Comparison of ENCODE assay signal across 8 cellular contexts in the genomic region with DNA sequence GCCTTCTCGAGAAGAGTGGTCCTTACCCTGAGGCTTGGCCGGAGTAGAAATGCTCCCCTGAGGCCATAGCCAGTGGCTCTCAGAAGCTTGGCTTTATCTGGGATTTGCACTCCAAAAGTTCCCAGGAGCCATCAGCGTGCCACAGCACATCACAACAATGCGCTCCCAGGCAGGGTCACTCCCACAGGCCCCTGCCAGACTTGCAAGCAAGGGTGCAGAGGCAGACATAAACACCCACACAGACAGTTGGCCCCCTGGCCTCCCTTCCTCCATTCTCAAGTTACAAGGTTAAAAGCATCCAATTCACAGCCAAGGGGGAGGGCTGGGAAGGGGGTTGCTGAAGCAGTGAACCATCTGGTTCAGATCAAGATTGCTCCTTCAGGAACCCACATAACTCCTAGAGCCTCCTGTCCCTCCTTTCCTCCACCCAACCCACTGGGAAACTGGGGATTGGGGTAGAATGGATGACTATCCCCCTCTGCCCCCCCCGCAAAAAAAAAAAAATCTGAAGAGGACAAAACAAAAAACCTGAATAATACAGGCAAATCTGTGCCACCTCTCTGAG. TPM values are rescaled to one million over a fixed set of nuclear protein-coding genes. Genes with fewer than 3 reads are reported as not detected.
DNase-seq lines count a peak whose midpoint lies in the region; ATAC-seq and TF ChIP-seq lines count a peak whose summit lies in the region.

No MANE protein-coding gene starts in this region.

- H3K9me3 ChIP-seq in Caco-2 (no peaks in the 10 kb centered on the region), mucosa of rectum (ENCODE audit: control insufficient read depth in 2 of 2, low read length in 2 of 2) (no peaks in the 10 kb centered on the region)

- peaks cover 45% of the 10 kb centered on the region for H3K4me1 ChIP-seq in Caco-2
- H3K4me1 ChIP-seq in mucosa of rectum (ENCODE audit: control insufficient read depth in 2 of 2, insufficient read depth in 2 of 2, low read length in 2 of 2): peaks cover 18 to 37% of the 10 kb centered on the region in 2 donors

- POLR2A ChIA-PET in Caco-2 (lab: Charles Lee): interaction anchor here (0.9 kb wide), 1 partner anchor 56 kb away, joined by 4 read pairs; no protein-coding TSS in a partner anchor

- TF ChIP-seq CTCF in Caco-2 (IDR thresholded peaks at IDR 0.05; ENCODE audit: insufficient read depth in 1 of 2, low read depth in 1 of 2, low read length in 1 of 2, severe bottlenecking in 1 of 2, unreplicated experiment in 1 of 2) (no peak), astrocyte of the cerebellum (IDR thresholded peaks at IDR 0.05; ENCODE audit: low read depth, low read length, missing control alignments) (no peak)

- BruUV-seq in Caco-2 (replicated peaks; lab: Mats Ljungman, UMichigan): TSS peak; percentile 50

- peaks cover 8% of the 10 kb centered on the region for H3K36me3 Mint-ChIP-seq in Caco-2 (ENCODE audit: insufficient read depth, unreplicated experiment)

- H3K27me3 ChIP-seq in Caco-2 (replicated peaks; ENCODE audit: control insufficient read depth, insufficient read depth, low read length) (no peaks in the 10 kb centered on the region), mucosa of rectum (ENCODE audit: control insufficient read depth in 2 of 2, insufficient read depth in 2 of 2, low read length in 2 of 2) (no peaks in the 10 kb centered on the region)

- intact Hi-C loops in Caco-2 (cut with micrococcal nuclease; ENCODE audit: unreplicated experiment) (no loop called here), sciatic nerve (cut with DNase I) (no loop called here)

- H3K27ac ChIP-seq in mucosa of rectum (ENCODE audit: low read depth in 2 of 2, low read length in 2 of 2): no peak overlapping the region

- no peak for TF ChIP-seq RAD21 in Ishikawa (IDR thresholded peaks at IDR 0.05; ENCODE audit: low read depth)

- H3K4me1 Mint-ChIP-seq in Caco-2 (ENCODE audit: low read depth, unreplicated experiment): peaks cover 36% of the 10 kb centered on the region

- peak overlapping the region; percentile 58 for H3K27ac Mint-ChIP-seq in Caco-2 (ENCODE audit: unreplicated experiment)

- CTCF ChIA-PET in Caco-2 (lab: Charles Lee): interaction anchor here (2.9 kb wide), 1 partner anchor 56 kb away, joined by 12 read pairs; no protein-coding TSS in a partner anchor

- DNase-seq in Caco-2 (peak in 1 of 2 experiments; percentile 58), astrocyte of the cerebellum (ENCODE audit: low read depth) (peak; percentile 63), sciatic nerve (ENCODE audit: low spot score) (no peak), NCI-H1048 (lab: John Stamatoyannopoulos, UW) (no peak), DMS53 treated with DMSO at 0.1 percent for 48 hours (lab: John Stamatoyannopoulos, UW; ENCODE audit: unreplicated experiment) (no peak)
- no peak for DNase-seq in stimulated activated CD4-positive, alpha-beta T cell treated with anti-CD3 and anti-CD28 coated beads, Interleukin-4, amount 100 ng/mL, for 1 hour

- no peak for ATAC-seq in sciatic nerve

- H3K36me3 ChIP-seq in Caco-2 (ENCODE audit: control insufficient read depth, insufficient read depth, low read length): no peaks in the 10 kb centered on the region; the same call in none of the 2 replicates
- H3K36me3 ChIP-seq in mucosa of rectum (ENCODE audit: control insufficient read depth in 2 of 2, insufficient read depth in 2 of 2, low read length in 2 of 2): peaks cover 0 to 3% of the 10 kb centered on the region in 2 donors

- in situ Hi-C loops in astrocyte of the cerebellum (cut with HindIII; ENCODE audit: low sequenced_read_pairs): loop anchor here (5.0 kb wide), 1 partner anchor 95 kb away; no protein-coding TSS in a partner anchor

- no peaks in the 10 kb centered on the region for H3K9me3 Mint-ChIP-seq in Caco-2 (ENCODE audit: unreplicated experiment)

- H3K4me3 ChIP-seq in Caco-2 (ENCODE audit: low read depth, low read length) (peak overlapping the region; percentile 90), astrocyte of the cerebellum (ENCODE audit: low read depth, low read length) (peak overlapping the region; percentile 85), mucosa of rectum (ENCODE audit: low read length in 2 of 2) (peak overlapping the region; percentile 46 to 79)

- no peak for TF ChIP-seq EP300 in Ishikawa (IDR thresholded peaks at IDR 0.05; ENCODE audit: borderline replicate concordance)

- no peaks in the 10 kb centered on the region for H3K27me3 Mint-ChIP-seq in Caco-2 (ENCODE audit: insufficient read depth, unreplicated experiment)

- H3K9ac ChIP-seq in mucosa of rectum (ENCODE audit: low read depth in 1 of 2, low read length in 2 of 2): peak overlapping the region in 1 of 2 donors; percentile 21

- H3K4me3 Mint-ChIP-seq in Caco-2 (ENCODE audit: unreplicated experiment): peak overlapping the region; percentile 92

TF ChIP-seq in Ishikawa, 13 proteins besides CTCF, POLR2A, EP300 and RAD21:
- TF ChIP-seq CREB1 (IDR thresholded peaks at IDR 0.05; ENCODE audit: low read depth): no peak
- peak; percentile 80 for TF ChIP-seq EGR1 (IDR thresholded peaks at IDR 0.05)
- no peak for TF ChIP-seq YY1 (IDR thresholded peaks at IDR 0.05; ENCODE audit: low read depth)
- TF ChIP-seq, protein P1, sequence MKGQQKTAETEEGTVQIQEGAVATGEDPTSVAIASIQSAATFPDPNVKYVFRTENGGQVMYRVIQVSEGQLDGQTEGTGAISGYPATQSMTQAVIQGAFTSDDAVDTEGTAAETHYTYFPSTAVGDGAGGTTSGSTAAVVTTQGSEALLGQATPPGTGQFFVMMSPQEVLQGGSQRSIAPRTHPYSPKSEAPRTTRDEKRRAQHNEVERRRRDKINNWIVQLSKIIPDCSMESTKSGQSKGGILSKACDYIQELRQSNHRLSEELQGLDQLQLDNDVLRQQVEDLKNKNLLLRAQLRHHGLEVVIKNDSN (IDR thresholded peaks at IDR 0.05): no peak
- TF ChIP-seq, protein P2, sequence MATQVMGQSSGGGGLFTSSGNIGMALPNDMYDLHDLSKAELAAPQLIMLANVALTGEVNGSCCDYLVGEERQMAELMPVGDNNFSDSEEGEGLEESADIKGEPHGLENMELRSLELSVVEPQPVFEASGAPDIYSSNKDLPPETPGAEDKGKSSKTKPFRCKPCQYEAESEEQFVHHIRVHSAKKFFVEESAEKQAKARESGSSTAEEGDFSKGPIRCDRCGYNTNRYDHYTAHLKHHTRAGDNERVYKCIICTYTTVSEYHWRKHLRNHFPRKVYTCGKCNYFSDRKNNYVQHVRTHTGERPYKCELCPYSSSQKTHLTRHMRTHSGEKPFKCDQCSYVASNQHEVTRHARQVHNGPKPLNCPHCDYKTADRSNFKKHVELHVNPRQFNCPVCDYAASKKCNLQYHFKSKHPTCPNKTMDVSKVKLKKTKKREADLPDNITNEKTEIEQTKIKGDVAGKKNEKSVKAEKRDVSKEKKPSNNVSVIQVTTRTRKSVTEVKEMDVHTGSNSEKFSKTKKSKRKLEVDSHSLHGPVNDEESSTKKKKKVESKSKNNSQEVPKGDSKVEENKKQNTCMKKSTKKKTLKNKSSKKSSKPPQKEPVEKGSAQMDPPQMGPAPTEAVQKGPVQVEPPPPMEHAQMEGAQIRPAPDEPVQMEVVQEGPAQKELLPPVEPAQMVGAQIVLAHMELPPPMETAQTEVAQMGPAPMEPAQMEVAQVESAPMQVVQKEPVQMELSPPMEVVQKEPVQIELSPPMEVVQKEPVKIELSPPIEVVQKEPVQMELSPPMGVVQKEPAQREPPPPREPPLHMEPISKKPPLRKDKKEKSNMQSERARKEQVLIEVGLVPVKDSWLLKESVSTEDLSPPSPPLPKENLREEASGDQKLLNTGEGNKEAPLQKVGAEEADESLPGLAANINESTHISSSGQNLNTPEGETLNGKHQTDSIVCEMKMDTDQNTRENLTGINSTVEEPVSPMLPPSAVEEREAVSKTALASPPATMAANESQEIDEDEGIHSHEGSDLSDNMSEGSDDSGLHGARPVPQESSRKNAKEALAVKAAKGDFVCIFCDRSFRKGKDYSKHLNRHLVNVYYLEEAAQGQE (IDR thresholded peaks at IDR 0.05; ENCODE audit: low read depth): no peak
- 0 out of 2 replicates have a peak, but pooled peaks have one; percentile 24 for TF ChIP-seq ZBTB7A (IDR thresholded peaks at IDR 0.05; ENCODE audit: low read depth)
- peak; percentile 32; the same call in 1 of the 2 replicates for TF ChIP-seq TCF12 (IDR thresholded peaks at IDR 0.05; ENCODE audit: low read depth)
- no peak for TF ChIP-seq TEAD4 (IDR thresholded peaks at IDR 0.05)
- TF ChIP-seq, protein P3, sequence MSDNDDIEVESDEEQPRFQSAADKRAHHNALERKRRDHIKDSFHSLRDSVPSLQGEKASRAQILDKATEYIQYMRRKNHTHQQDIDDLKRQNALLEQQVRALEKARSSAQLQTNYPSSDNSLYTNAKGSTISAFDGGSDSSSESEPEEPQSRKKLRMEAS (IDR thresholded peaks at IDR 0.05): 0 out of 2 replicates have a peak, but pooled peaks have one; percentile 18
- TF ChIP-seq TAF1 (IDR thresholded peaks at IDR 0.05; ENCODE audit: low read depth): no peak
- no peak for TF ChIP-seq FOXM1 (IDR thresholded peaks at IDR 0.05; ENCODE audit: borderline replicate concordance, low read depth)
- no peak for TF ChIP-seq NFIC (IDR thresholded peaks at IDR 0.05)
- TF ChIP-seq CEBPB (IDR thresholded peaks at IDR 0.05): no peak

RNA-seq across cellular contexts. Expression of a gene that starts 1.8 kb away (rescaled TPM):
- total RNA-seq in Caco-2 (2022) (30.3 and 31.1 TPM in 2 replicates), sciatic nerve (31.1 TPM)

RNA-seq across cellular contexts. Expression of a gene that starts 17.3 kb away (rescaled TPM):
- total RNA-seq in Caco-2 (2022): 25.5 and 27.9 TPM in 2 replicates
- 19.7 TPM for total RNA-seq in sciatic nerve
